24 cellular contexts compared by ENCODE assay signal in genomic region chr7:46835556-46835955, GRCh38.
"Had no signal": no experiment of that assay in that cellular context is flagged by ENCODE, and none has a peak within 500 bp of the region (broad histone marks: within the 10 kb centered on the region; RNA-seq: fewer than 3 reads in every experiment).

No MANE protein-coding gene starts in this region.

- H3K4me1 Mint-ChIP-seq: activated CD4-positive, alpha-beta memory T cell treated with anti-CD3 and anti-CD28 coated beads, Interleukin-2, amount 10 ng/mL, durations not matched to agents 7 days and 5 days; activated CD8-positive, alpha-beta memory T cell treated with anti-CD3 and anti-CD28 coated beads, Interleukin-2, amount 10 ng/mL, durations not matched to agents 7 days and 5 days; activated naive CD4-positive, alpha-beta T cell treated with anti-CD3 and anti-CD28 coated beads, Interleukin-2, amount 50 U/mL, for 24 hours; natural killer cell; stimulated activated naive B cell treated with anti-CD40 and anti-IgM and Interleukin-4, amounts not matched to agents 10 μg/mL and 1 μg/mL and 100 μg/mL, for 72 hours; T-helper 17 cell had no signal

- H3K4me3 ChIP-seq: left ventricle myocardium inferior, sigmoid colon, testis, upper lobe of left lung had no signal

- H3K4me3 Mint-ChIP-seq: activated CD4-positive, alpha-beta memory T cell treated with anti-CD3 and anti-CD28 coated beads, Interleukin-2, amount 10 ng/mL, durations not matched to agents 7 days and 5 days; activated CD8-positive, alpha-beta memory T cell treated with anti-CD3 and anti-CD28 coated beads, Interleukin-2, amount 10 ng/mL, durations not matched to agents 7 days and 5 days; activated naive CD4-positive, alpha-beta T cell treated with anti-CD3 and anti-CD28 coated beads, Interleukin-2, amount 50 U/mL, for 24 hours; activated T-helper 1 cell treated with anti-CD3 and anti-CD28 coated beads, Interleukin-12 subunit alpha, Interleukin-12 subunit beta, Interleukin-2, Interleukin-4 antibody, amounts not matched to agents 30 ng/mL and 10 ng/mL and 1 ng/mL, durations not matched to agents 14 hours and 24 hours and 36 hours; natural killer cell; stimulated activated naive B cell treated with anti-CD40 and anti-IgM and Interleukin-4, amounts not matched to agents 10 μg/mL and 1 μg/mL and 100 μg/mL, for 72 hours; T-helper 17 cell had no signal

- H3K4me1 ChIP-seq: left ventricle myocardium inferior, sigmoid colon, testis, upper lobe of left lung had no signal

- H3K27me3 Mint-ChIP-seq: activated CD4-positive, alpha-beta memory T cell treated with anti-CD3 and anti-CD28 coated beads, Interleukin-2, amount 10 ng/mL, durations not matched to agents 7 days and 5 days; activated CD8-positive, alpha-beta memory T cell treated with anti-CD3 and anti-CD28 coated beads, Interleukin-2, amount 10 ng/mL, durations not matched to agents 7 days and 5 days; activated naive CD4-positive, alpha-beta T cell treated with anti-CD3 and anti-CD28 coated beads, Interleukin-2, amount 50 U/mL, for 24 hours; progenitor cell of endocrine pancreas; stimulated activated naive B cell treated with anti-CD40 and anti-IgM and Interleukin-4, amounts not matched to agents 10 μg/mL and 1 μg/mL and 100 μg/mL, for 72 hours; T-helper 17 cell had no signal

- H3K36me3 ChIP-seq: left ventricle myocardium inferior, sigmoid colon, upper lobe of left lung had no signal

- H3K27ac ChIP-seq: epithelial cell of prostate, left ventricle myocardium inferior, sigmoid colon, testis, upper lobe of left lung had no signal

- H3K36me3 Mint-ChIP-seq: activated CD8-positive, alpha-beta memory T cell treated with anti-CD3 and anti-CD28 coated beads, Interleukin-2, amount 10 ng/mL, durations not matched to agents 7 days and 5 days; activated naive CD4-positive, alpha-beta T cell treated with anti-CD3 and anti-CD28 coated beads, Interleukin-2, amount 50 U/mL, for 24 hours; natural killer cell; stimulated activated naive B cell treated with anti-CD40 and anti-IgM and Interleukin-4, amounts not matched to agents 10 μg/mL and 1 μg/mL and 100 μg/mL, for 72 hours had no signal

- H3K9me3 ChIP-seq: left ventricle myocardium inferior, sigmoid colon, testis, upper lobe of left lung had no signal

- H3K27me3 ChIP-seq: sigmoid colon, testis, upper lobe of left lung had no signal

- H3K27ac Mint-ChIP-seq: activated CD4-positive, alpha-beta memory T cell treated with anti-CD3 and anti-CD28 coated beads, Interleukin-2, amount 10 ng/mL, durations not matched to agents 7 days and 5 days; activated CD8-positive, alpha-beta memory T cell treated with anti-CD3 and anti-CD28 coated beads, Interleukin-2, amount 10 ng/mL, durations not matched to agents 7 days and 5 days; activated naive CD4-positive, alpha-beta T cell treated with anti-CD3 and anti-CD28 coated beads, Interleukin-2, amount 50 U/mL, for 24 hours; activated T-helper 1 cell treated with anti-CD3 and anti-CD28 coated beads, Interleukin-12 subunit alpha, Interleukin-12 subunit beta, Interleukin-2, Interleukin-4 antibody, amounts not matched to agents 30 ng/mL and 10 ng/mL and 1 ng/mL, durations not matched to agents 14 hours and 24 hours and 36 hours; natural killer cell; progenitor cell of endocrine pancreas; stimulated activated naive B cell treated with anti-CD40 and anti-IgM and Interleukin-4, amounts not matched to agents 10 μg/mL and 1 μg/mL and 100 μg/mL, for 72 hours; T-helper 17 cell had no signal

- ATAC-seq: activated CD8-positive, alpha-beta memory T cell treated with anti-CD3 and anti-CD28 coated beads, Interleukin-2, amount 10 ng/mL, durations not matched to agents 7 days and 5 days; natural killer cell; stimulated activated naive B cell treated with anti-CD40 and anti-IgM and Interleukin-4, amounts not matched to agents 10 μg/mL and 1 μg/mL and 100 μg/mL, for 72 hours; T-helper 17 cell had no signal

- DNase-seq: activated CD4-positive, alpha-beta memory T cell treated with anti-CD3 and anti-CD28 coated beads, Interleukin-2, amount 10 ng/mL, durations not matched to agents 7 days and 5 days; activated CD4-positive, alpha-beta T cell treated with anti-CD3 and anti-CD28 coated beads for 48 hours; activated CD8-positive, alpha-beta memory T cell treated with anti-CD3 and anti-CD28 coated beads, Interleukin-2, amount 10 ng/mL, durations not matched to agents 7 days and 5 days; activated gamma-delta T cell treated with Interleukin-2 at 50 U/mL for 16 hours; activated T-cell treated with anti-CD3 and anti-CD28 coated beads for 4 hours; anterior cingulate cortex; central memory CD4-positive, alpha-beta T cell; hippocampal formation; left ventricle myocardium inferior; midbrain; natural killer cell; retina; sigmoid colon; stimulated activated CD4-positive, alpha-beta T cell treated with anti-CD3 and anti-CD28 coated beads, Interleukin-2, amount 100 ng/mL, for 48 hours; stimulated activated CD8-positive, alpha-beta memory T cell treated with anti-CD3 and anti-CD28 coated beads, Interleukin-4, amount 100 ng/mL, for 48 hours; stimulated activated naive B cell treated with anti-CD40 and anti-IgM and Interleukin-4, amounts not matched to agents 10 μg/mL and 1 μg/mL and 100 μg/mL, for 72 hours; SW 1271; T-helper 17 cell; testis; upper lobe of left lung had no signal
